ENCODE assay signal across 11 cellular contexts in genomic region chr17:38088120-38088519, GRCh38. TPM values are rescaled to one million over a fixed set of nuclear protein-coding genes. Genes with fewer than 3 reads are reported as not detected.
DNase-seq lines count a peak whose midpoint lies in the region; ATAC-seq and TF ChIP-seq lines count a peak whose summit lies in the region.
"Not testable (repeated sequence)": the region's sequence is repeated elsewhere in the genome, so short reads cannot be mapped to it uniquely, and the experiment has no call there.
"Had no signal": no experiment of that assay in that cellular context is flagged by ENCODE, and none has a peak within 500 bp of the region (broad histone marks: within the 10 kb centered on the region; RNA-seq: fewer than 3 reads in every experiment).

No MANE protein-coding gene starts in this region.

- DNase-seq in Calu3 (peak; percentile 17), right cardiac atrium (peak in 2 of 3 donors; percentile 3 to 21), lower lobe of right lung (peak; percentile 3), posterior vena cava (ENCODE audit: low spot score) (peak; percentile 32), thoracic aorta (ENCODE audit: low spot score) (peak; percentile 0)
- peak; percentile 16 for DNase-seq in activated effector memory CD4-positive, alpha-beta T cell treated with anti-CD3 and anti-CD28 coated beads, Interleukin-2, amount 50 U/mL, for 16 hours

- not testable (repeated sequence) for H3K9me3 ChIP-seq in right cardiac atrium (ENCODE audit: control insufficient read depth, low read length); lower lobe of right lung; thoracic aorta

- CTCF ChIA-PET in Calu3 (lab: Charles Lee), result not testable (repeated sequence)

- not testable (repeated sequence) for H3K36me3 ChIP-seq in lower lobe of right lung, thoracic aorta

- H3K27ac ChIP-seq in right cardiac atrium (ENCODE audit: low read length); lower lobe of right lung; thoracic aorta: not testable (repeated sequence)

- WGBS in right cardiac atrium, result 96% methylated on average over 5 of the region's 10 CpGs

- not testable (repeated sequence) for TF ChIP-seq CTCF in Calu3 (IDR thresholded peaks at IDR 0.05; ENCODE audit: unreplicated experiment); lower lobe of right lung (IDR thresholded peaks at IDR 0.05); thoracic aorta (IDR thresholded peaks at IDR 0.05)

- H3K27ac Mint-ChIP-seq in Calu3 (ENCODE audit: unreplicated experiment), result not testable (repeated sequence)

- not testable (repeated sequence) for BruUV-seq in Calu3 (replicated peaks; lab: Mats Ljungman, UMichigan)

- H3K27me3 Mint-ChIP-seq in Calu3 (ENCODE audit: unreplicated experiment), result not testable (repeated sequence)

- intact Hi-C loops in Calu3 (cut with micrococcal nuclease; ENCODE audit: unreplicated experiment); right cardiac atrium (cut with DNase I); lower lobe of right lung (cut with DNase I); posterior vena cava (cut with DNase I): not testable (repeated sequence)

- not testable (repeated sequence) for H3K36me3 Mint-ChIP-seq in Calu3 (ENCODE audit: insufficient read depth, unreplicated experiment)

- H3K27me3 ChIP-seq in right cardiac atrium (ENCODE audit: control insufficient read depth, insufficient read depth); lower lobe of right lung (ENCODE audit: low read depth); thoracic aorta (replicated peaks; ENCODE audit: insufficient read depth): not testable (repeated sequence)

- not testable (repeated sequence) for H3K4me3 Mint-ChIP-seq in Calu3 (ENCODE audit: low read depth, unreplicated experiment)

- peak; percentile 88 for ATAC-seq in esophagus mucosa
- ATAC-seq in right cardiac atrium; lower lobe of right lung; thoracic aorta (ENCODE audit: insufficient number of reproducible peaks, low FRiP score, low read depth): not testable (repeated sequence)

- not testable (repeated sequence) for H3K4me3 ChIP-seq in right cardiac atrium (ENCODE audit: low read length); lower lobe of right lung; thoracic aorta

- not testable (repeated sequence) for H3K4me1 Mint-ChIP-seq in Calu3 (ENCODE audit: low read depth, unreplicated experiment)

- H3K9me3 Mint-ChIP-seq in Calu3 (ENCODE audit: low read depth, unreplicated experiment), result not testable (repeated sequence)

- not testable (repeated sequence) for H3K4me1 ChIP-seq in right cardiac atrium (ENCODE audit: control insufficient read depth, insufficient read depth, low read length); lower lobe of right lung; thoracic aorta (ENCODE audit: control insufficient read depth in 1 of 2, low read depth in 2 of 2)

RNA-seq across cellular contexts. Expression of gene TBC1D3C, which starts 19.7 kb away (rescaled TPM):
- not detected in 2 replicates for total RNA-seq in Calu3 (2022)
- not detected for total RNA-seq in esophagus mucosa
- not detected for total RNA-seq in right cardiac atrium
- not detected for polyA plus RNA-seq in right cardiac atrium
- total RNA-seq in lower lobe of right lung, result 0.38 TPM
- not detected for total RNA-seq in posterior vena cava
- total RNA-seq in thoracic aorta, result not detected
- total RNA-seq: H1, HT-29 had no signal
- polyA plus RNA-seq: CD4-positive, CD25-positive, alpha-beta regulatory T cell had no signal

RNA-seq across cellular contexts. Expression of gene TBC1D3E, which starts 39.6 kb away (rescaled TPM):
- total RNA-seq in Calu3 (2022) (0.37 TPM in 1 of 2 replicates, not detected in the other), esophagus mucosa (not detected), right cardiac atrium (not detected), lower lobe of right lung (not detected), posterior vena cava (not detected), thoracic aorta (not detected)
- not detected for polyA plus RNA-seq in right cardiac atrium
- total RNA-seq: CD4-positive, CD25-positive, alpha-beta regulatory T cell; Daoy; H1; HT-29 had no signal
- polyA plus RNA-seq: CD4-positive, CD25-positive, alpha-beta regulatory T cell; H1 had no signal
